Comparison of ENCODE assay signal across 15 cellular contexts in genomic region chr6:27539551-27539950, GRCh38.
"Had no signal": no experiment of that assay in that cellular context is flagged by ENCODE, and none has a peak within 500 bp of the region (broad histone marks: within the 10 kb centered on the region; RNA-seq: fewer than 3 reads in every experiment).

No MANE protein-coding gene starts in this region.

- DNase-seq: activated CD4-positive, alpha-beta memory T cell treated with anti-CD3 and anti-CD28 coated beads for 36 hours; activated effector memory CD4-positive, alpha-beta T cell treated with Interleukin-2 at 50 U/mL for 16 hours; activated T-cell treated with anti-CD3 and anti-CD28 coated beads, Interleukin-2, amount 50 U/mL, for 4 hours; immature natural killer cell; left cardiac atrium; lower lobe of right lung; ovary; stimulated activated CD4-positive, alpha-beta T cell treated with anti-CD3 and anti-CD28 coated beads, Interleukin-2, amount 100 ng/mL, for 48 hours; T-cell; T-helper 9 cell had no signal

- FAIRE-seq: colon had no signal

- ATAC-seq: activated naive CD4-positive, alpha-beta T cell treated with anti-CD3 and anti-CD28 coated beads, Interleukin-2, amount 50 U/mL, for 72 hours; activated T-cell treated with anti-CD3 and anti-CD28 coated beads, Interleukin-2, amount 50 U/mL, for 4 hours; left cardiac atrium; lower lobe of right lung; stimulated activated memory B cell treated with anti-CD40 and anti-IgM and Interleukin-4, amounts not matched to agents 10 μg/mL and 1 μg/mL and 100 μg/mL, for 72 hours; T-cell had no signal

- H3K4me1 ChIP-seq: lower lobe of right lung had no signal

- H3K9me3 ChIP-seq: esophagus muscularis mucosa, lower lobe of right lung, ovary had no signal

- H3K4me3 ChIP-seq: cardiac muscle cell, esophagus muscularis mucosa, lower lobe of right lung, ovary had no signal

- H3K27ac ChIP-seq: cardiac muscle cell, esophagus muscularis mucosa, lower lobe of right lung, ovary had no signal

- H3K27me3 ChIP-seq: ovary had no signal

- H3K36me3 ChIP-seq: cardiac muscle cell, esophagus muscularis mucosa, lower lobe of right lung, ovary had no signal
